1 cellular context compared by ENCODE assay signal in the genomic region with DNA sequence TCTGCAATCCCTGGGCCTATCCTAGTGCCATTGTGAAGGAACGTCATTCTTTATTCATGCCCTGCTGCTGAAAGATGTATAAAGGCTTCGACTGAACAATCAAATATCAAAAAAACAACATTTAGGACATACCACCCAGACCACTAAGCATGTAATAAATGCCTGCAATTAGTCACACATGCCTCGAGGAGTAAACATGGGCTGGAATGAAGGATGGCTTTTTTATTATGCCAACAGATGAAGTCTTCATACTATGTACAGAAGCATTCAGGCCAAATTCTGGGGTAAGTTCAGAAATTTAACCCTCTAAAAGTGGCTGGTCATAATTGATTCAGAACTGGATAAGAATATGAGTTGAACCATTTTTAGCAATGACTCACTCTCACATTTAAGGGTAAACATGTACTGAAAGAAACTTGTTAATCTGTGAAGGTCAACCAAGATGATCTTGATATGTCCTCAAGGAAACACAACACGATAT.
TF ChIP-seq lines count a peak whose summit lies in the region.

No MANE protein-coding gene starts in this region.

TF ChIP-seq in GM23338, 12 proteins besides CTCF, POLR2A, EP300 and RAD21:
- TF ChIP-seq, protein P1, sequence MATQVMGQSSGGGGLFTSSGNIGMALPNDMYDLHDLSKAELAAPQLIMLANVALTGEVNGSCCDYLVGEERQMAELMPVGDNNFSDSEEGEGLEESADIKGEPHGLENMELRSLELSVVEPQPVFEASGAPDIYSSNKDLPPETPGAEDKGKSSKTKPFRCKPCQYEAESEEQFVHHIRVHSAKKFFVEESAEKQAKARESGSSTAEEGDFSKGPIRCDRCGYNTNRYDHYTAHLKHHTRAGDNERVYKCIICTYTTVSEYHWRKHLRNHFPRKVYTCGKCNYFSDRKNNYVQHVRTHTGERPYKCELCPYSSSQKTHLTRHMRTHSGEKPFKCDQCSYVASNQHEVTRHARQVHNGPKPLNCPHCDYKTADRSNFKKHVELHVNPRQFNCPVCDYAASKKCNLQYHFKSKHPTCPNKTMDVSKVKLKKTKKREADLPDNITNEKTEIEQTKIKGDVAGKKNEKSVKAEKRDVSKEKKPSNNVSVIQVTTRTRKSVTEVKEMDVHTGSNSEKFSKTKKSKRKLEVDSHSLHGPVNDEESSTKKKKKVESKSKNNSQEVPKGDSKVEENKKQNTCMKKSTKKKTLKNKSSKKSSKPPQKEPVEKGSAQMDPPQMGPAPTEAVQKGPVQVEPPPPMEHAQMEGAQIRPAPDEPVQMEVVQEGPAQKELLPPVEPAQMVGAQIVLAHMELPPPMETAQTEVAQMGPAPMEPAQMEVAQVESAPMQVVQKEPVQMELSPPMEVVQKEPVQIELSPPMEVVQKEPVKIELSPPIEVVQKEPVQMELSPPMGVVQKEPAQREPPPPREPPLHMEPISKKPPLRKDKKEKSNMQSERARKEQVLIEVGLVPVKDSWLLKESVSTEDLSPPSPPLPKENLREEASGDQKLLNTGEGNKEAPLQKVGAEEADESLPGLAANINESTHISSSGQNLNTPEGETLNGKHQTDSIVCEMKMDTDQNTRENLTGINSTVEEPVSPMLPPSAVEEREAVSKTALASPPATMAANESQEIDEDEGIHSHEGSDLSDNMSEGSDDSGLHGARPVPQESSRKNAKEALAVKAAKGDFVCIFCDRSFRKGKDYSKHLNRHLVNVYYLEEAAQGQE (IDR thresholded peaks at IDR 0.05; ENCODE audit: unreplicated experiment): no peak
- no peak for TF ChIP-seq ZNF331 (CRISPR knock-in tag; IDR thresholded peaks at IDR 0.05; ENCODE audit: low read depth)
- no peak for TF ChIP-seq ZNF114 (CRISPR knock-in tag; IDR thresholded peaks at IDR 0.05)
- TF ChIP-seq POLR2AphosphoS5 (IDR thresholded peaks at IDR 0.05; ENCODE audit: low read depth): no peak
- TF ChIP-seq STAT1 (IDR thresholded peaks at IDR 0.05; ENCODE audit: unreplicated experiment): no peak
- TF ChIP-seq EZH2 (IDR thresholded peaks at IDR 0.05; ENCODE audit: low read depth, unreplicated experiment): no peak
- TF ChIP-seq, protein P2, sequence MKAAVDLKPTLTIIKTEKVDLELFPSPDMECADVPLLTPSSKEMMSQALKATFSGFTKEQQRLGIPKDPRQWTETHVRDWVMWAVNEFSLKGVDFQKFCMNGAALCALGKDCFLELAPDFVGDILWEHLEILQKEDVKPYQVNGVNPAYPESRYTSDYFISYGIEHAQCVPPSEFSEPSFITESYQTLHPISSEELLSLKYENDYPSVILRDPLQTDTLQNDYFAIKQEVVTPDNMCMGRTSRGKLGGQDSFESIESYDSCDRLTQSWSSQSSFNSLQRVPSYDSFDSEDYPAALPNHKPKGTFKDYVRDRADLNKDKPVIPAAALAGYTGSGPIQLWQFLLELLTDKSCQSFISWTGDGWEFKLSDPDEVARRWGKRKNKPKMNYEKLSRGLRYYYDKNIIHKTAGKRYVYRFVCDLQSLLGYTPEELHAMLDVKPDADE (IDR thresholded peaks at IDR 0.05): no peak
